ENCODE assay signal across 1 cellular context in genomic region chr7:55251911-55252310, GRCh38.
TF ChIP-seq lines count a peak whose summit lies in the region.

No MANE protein-coding gene starts in this region.

TF ChIP-seq in HepG2, 621 proteins besides CTCF, POLR2A, EP300 and RAD21 (continued from another document):
- TF ChIP-seq, protein P1, sequence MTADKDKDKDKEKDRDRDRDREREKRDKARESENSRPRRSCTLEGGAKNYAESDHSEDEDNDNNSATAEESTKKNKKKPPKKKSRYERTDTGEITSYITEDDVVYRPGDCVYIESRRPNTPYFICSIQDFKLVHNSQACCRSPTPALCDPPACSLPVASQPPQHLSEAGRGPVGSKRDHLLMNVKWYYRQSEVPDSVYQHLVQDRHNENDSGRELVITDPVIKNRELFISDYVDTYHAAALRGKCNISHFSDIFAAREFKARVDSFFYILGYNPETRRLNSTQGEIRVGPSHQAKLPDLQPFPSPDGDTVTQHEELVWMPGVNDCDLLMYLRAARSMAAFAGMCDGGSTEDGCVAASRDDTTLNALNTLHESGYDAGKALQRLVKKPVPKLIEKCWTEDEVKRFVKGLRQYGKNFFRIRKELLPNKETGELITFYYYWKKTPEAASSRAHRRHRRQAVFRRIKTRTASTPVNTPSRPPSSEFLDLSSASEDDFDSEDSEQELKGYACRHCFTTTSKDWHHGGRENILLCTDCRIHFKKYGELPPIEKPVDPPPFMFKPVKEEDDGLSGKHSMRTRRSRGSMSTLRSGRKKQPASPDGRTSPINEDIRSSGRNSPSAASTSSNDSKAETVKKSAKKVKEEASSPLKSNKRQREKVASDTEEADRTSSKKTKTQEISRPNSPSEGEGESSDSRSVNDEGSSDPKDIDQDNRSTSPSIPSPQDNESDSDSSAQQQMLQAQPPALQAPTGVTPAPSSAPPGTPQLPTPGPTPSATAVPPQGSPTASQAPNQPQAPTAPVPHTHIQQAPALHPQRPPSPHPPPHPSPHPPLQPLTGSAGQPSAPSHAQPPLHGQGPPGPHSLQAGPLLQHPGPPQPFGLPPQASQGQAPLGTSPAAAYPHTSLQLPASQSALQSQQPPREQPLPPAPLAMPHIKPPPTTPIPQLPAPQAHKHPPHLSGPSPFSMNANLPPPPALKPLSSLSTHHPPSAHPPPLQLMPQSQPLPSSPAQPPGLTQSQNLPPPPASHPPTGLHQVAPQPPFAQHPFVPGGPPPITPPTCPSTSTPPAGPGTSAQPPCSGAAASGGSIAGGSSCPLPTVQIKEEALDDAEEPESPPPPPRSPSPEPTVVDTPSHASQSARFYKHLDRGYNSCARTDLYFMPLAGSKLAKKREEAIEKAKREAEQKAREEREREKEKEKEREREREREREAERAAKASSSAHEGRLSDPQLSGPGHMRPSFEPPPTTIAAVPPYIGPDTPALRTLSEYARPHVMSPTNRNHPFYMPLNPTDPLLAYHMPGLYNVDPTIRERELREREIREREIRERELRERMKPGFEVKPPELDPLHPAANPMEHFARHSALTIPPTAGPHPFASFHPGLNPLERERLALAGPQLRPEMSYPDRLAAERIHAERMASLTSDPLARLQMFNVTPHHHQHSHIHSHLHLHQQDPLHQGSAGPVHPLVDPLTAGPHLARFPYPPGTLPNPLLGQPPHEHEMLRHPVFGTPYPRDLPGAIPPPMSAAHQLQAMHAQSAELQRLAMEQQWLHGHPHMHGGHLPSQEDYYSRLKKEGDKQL (CRISPR knock-in tag; IDR thresholded peaks at IDR 0.05; ENCODE audit: low read depth) = no peak
